ENCODE assay signal across 8 cellular contexts in the genomic region with DNA sequence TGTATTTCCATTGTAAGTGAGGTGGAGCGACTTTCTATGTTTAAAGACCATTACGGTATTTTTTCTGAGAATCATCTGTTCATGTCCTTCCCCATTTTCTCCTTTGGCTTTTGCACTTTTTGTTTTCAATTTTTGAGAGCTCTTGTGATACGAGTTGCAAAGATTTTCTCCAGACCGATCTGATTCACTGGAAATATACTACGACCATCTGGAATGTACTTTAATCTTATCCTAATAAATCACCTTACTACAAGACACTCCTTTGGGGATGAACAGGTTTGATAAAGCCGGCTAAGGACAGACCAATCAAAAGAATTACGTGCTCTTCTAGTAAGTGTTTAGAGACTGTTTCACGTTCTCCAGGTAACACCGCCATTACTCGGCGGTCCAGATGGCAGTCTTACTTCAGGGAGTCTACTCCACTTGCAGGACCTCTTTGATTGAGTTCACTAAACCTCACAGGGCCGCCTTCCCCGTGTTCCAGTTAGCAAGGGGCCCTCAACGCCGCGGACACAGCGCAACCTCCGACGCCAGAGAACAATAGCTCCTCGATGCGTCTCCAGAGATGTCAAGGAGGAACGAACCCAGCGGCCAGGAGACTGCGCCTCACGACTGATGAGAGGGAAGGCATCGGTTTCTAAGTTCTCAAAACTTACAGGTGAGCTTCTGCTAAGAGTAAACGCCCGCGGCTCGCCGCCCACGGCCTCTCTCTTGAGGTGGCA.
DNase-seq lines count a peak whose midpoint lies in the region; ATAC-seq and TF ChIP-seq lines count a peak whose summit lies in the region.

No MANE protein-coding gene starts in this region.

- DNase-seq in GM12865 (ENCODE audit: low read depth), result no peak
- peak; percentile 58 for DNase-seq in GOT3 (lab: John Stamatoyannopoulos, UW)
- DNase-seq in NCI-H524 (lab: John Stamatoyannopoulos, UW), result peak; percentile 90 to 92
- no peak for DNase-seq in coronary artery (ENCODE audit: low spot score)
- no peak for DNase-seq in stimulated activated CD8-positive, alpha-beta memory T cell treated with anti-CD3 and anti-CD28 coated beads, Interleukin-4, amount 100 ng/mL, for 48 hours
- no peak for DNase-seq in HK-2 (ENCODE audit: unreplicated experiment)

- no peaks in the 10 kb centered on the region for H3K9me3 ChIP-seq in mucosa of stomach (ENCODE audit: control insufficient read depth, low read length)

- H3K4me3 ChIP-seq in GM12865 (ENCODE audit: low read depth, low read length), result peak overlapping the region; percentile 66
- peak overlapping the region; percentile 95 for H3K4me3 ChIP-seq in coronary artery
- peak overlapping the region; percentile 87 for H3K4me3 ChIP-seq in mucosa of stomach (ENCODE audit: low read length)

- H3K27me3 ChIP-seq in mucosa of stomach (ENCODE audit: control insufficient read depth, insufficient read depth, low read length), result no peaks in the 10 kb centered on the region

- peak overlapping the region; percentile 98 to 99 for H3K27ac ChIP-seq in coronary artery

- no peaks in the 10 kb centered on the region for H3K36me3 ChIP-seq in mucosa of stomach (ENCODE audit: control insufficient read depth, insufficient read depth, low read length)

- TF ChIP-seq CTCF in GM12865 (IDR thresholded peaks at IDR 0.05; ENCODE audit: insufficient read depth, low read depth, low read length, missing control alignments) (no peak), coronary artery (IDR thresholded peaks at IDR 0.05) (no peak)

- ATAC-seq in GM18858 (IDR thresholded peaks at IDR 0.05; ENCODE audit: unreplicated experiment), result no peak

- H3K4me1 ChIP-seq in mucosa of stomach (ENCODE audit: control insufficient read depth, insufficient read depth, low read length), result peaks cover 3% of the 10 kb centered on the region

- H3K9ac ChIP-seq in mucosa of stomach (ENCODE audit: low read length), result peak overlapping the region; percentile 97

Comparison
In these comparisons a context has a peak if more than half of its experiments do, and no peak if none do; other contexts are left out.
1. DNase-seq: peak in GOT3 (single experiment) and NCI-H524 (2 of 2); none in GM12865 (single experiment), coronary artery (single experiment), stimulated activated CD8-positive, alpha-beta memory T cell treated with anti-CD3 and anti-CD28 coated beads, Interleukin-4, amount 100 ng/mL, for 48 hours (single experiment) and HK-2 (single experiment).
2. Peak in every context shown above with its lines, with median percentiles within 50 percentile points of each other: H3K4me3 ChIP-seq.